23 cellular contexts compared by ENCODE assay signal in the genomic region with DNA sequence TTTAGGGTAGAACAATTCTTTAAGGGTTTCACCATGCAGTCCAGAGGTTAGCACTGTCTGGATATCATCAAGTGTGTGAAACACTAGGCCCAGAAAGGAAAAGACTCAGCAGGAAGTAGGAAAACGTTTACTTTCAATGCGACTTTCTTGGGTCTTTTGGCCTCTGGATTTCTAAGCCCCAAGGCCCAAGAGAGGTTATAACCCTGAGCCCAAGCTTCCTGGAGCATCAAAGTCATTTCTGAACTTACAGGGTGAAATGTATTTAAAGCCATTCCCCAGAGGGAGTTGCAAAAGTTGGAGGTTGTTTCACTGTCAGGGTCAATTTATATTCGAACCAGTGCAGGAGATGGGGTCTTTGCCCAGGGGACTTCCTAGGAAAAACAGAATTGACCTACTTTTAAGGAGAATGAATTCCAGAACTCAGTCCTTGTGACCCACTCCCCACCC.
A peak's percentile ranks its signal among the peaks of the same experiment; 100 is the strongest.
DNase-seq lines count a peak whose midpoint lies in the region; TF ChIP-seq lines count a peak whose summit lies in the region.
"Had no signal": no experiment of that assay in that cellular context is flagged by ENCODE, and none has a peak within 500 bp of the region (broad histone marks: within the 10 kb centered on the region; RNA-seq: fewer than 3 reads in every experiment).

No MANE protein-coding gene starts in this region.

- TF ChIP-seq CTCF in nephron (IDR thresholded peaks at IDR 0.05; ENCODE audit: unreplicated experiment in 3 of 3), result no peak
- no peak for TF ChIP-seq CTCF in smooth muscle cell (IDR thresholded peaks at IDR 0.05; ENCODE audit: borderline replicate concordance, insufficient read depth, poor library complexity, severe bottlenecking)

- in situ Hi-C loops in ACHN (cut with HindIII; ENCODE audit: low pct_ligation_motif_present, low pct_unique_long_range_greater_than_20kb, low sequenced_read_pairs), result no loop called here

- no peak overlapping the region for H3K4me2 ChIP-seq in smooth muscle cell

- H3F3A ChIP-seq in smooth muscle cell (ENCODE audit: low read depth), result no peaks in the 10 kb centered on the region

- H3K4me3 ChIP-seq in ectodermal cell (ENCODE audit: insufficient read depth, low read depth, low read length) (no peak overlapping the region), smooth muscle cell (no peak overlapping the region)
- H3K4me3 ChIP-seq: left lung, thyroid gland had no signal

- H3K79me2 ChIP-seq in smooth muscle cell (ENCODE audit: low read depth), result no peaks in the 10 kb centered on the region

- DNase-seq in ELF-1 (ENCODE audit: low read depth, low spot score), result peak; percentile 8
- DNase-seq in smooth muscle cell (lab: John Stamatoyannopoulos, UW; ENCODE audit: unreplicated experiment), result no peak
- DNase-seq in amniotic stem cell (lab: John Stamatoyannopoulos, UW), result no peak
- no peak for DNase-seq in RKO (ENCODE audit: low spot score)
- no peak for DNase-seq in dermis blood vessel endothelial cell
- no peak for DNase-seq in ACHN
- DNase-seq: activated CD4-positive, alpha-beta T cell treated with anti-CD3 and anti-CD28 coated beads, Interleukin-2, amount 50 U/mL, for 4 hours; activated naive CD4-positive, alpha-beta T cell treated with Interleukin-2 at 50 U/mL for 16 hours; effector memory CD4-positive, alpha-beta T cell; Karpas-422; left lung; MV-4-11; NCI-H146; NCI-H2107; NCI-H446; NCI-H774; RPMI8226; stimulated activated naive CD4-positive, alpha-beta T cell treated with Interleukin-2 at 50 U/mL for 16 hours; thyroid gland had no signal

- no peaks in the 10 kb centered on the region for H3K4me1 Mint-ChIP-seq in nephron

- peak overlapping the region; percentile 26 for H2AFZ ChIP-seq in smooth muscle cell (ENCODE audit: low read depth)

- no peak overlapping the region for H3K4me3 Mint-ChIP-seq in nephron
- H3K4me3 Mint-ChIP-seq: brain; natural killer cell treated with Interleukin-12 subunit alpha and Interleukin-12 subunit beta and Interleukin-15 and Interleukin-18, amount 100 ng/mL, for 72 hours had no signal

- peak overlapping the region; percentile 64 to 76 (median 71) for H3K27ac Mint-ChIP-seq in nephron
- H3K27ac Mint-ChIP-seq: natural killer cell treated with Interleukin-12 subunit alpha and Interleukin-12 subunit beta and Interleukin-15 and Interleukin-18, amount 100 ng/mL, for 72 hours had no signal

- H3K27me3 Mint-ChIP-seq in nephron (ENCODE audit: low read depth), result no peaks in the 10 kb centered on the region

- H3K36me3 ChIP-seq in ectodermal cell (ENCODE audit: control insufficient read depth, insufficient read depth, low read length) (no peaks in the 10 kb centered on the region), smooth muscle cell (ENCODE audit: low read depth) (no peaks in the 10 kb centered on the region)
- H3K36me3 ChIP-seq: left lung, thyroid gland had no signal

- H3K27ac ChIP-seq in ectodermal cell (ENCODE audit: insufficient read depth, low read depth, low read length, poor library complexity, severe bottlenecking) (peak overlapping the region; percentile 39), smooth muscle cell (ENCODE audit: low read depth) (no peak overlapping the region)
- H3K27ac ChIP-seq: left lung, thyroid gland had no signal

- no peaks in the 10 kb centered on the region for H3K27me3 ChIP-seq in ectodermal cell (ENCODE audit: control insufficient read depth, insufficient read depth, low read length, poor library complexity, severe bottlenecking)
- no peaks in the 10 kb centered on the region for H3K27me3 ChIP-seq in smooth muscle cell (ENCODE audit: low read depth)
- H3K27me3 ChIP-seq: left lung, thyroid gland had no signal

- H3K4me1 ChIP-seq in ectodermal cell (ENCODE audit: control insufficient read depth, insufficient read depth, low read length), result peaks cover 15% of the 10 kb centered on the region
- no peaks in the 10 kb centered on the region for H3K4me1 ChIP-seq in smooth muscle cell (ENCODE audit: low read depth)
- H3K4me1 ChIP-seq: left lung, thyroid gland had no signal

- H3K9ac ChIP-seq in smooth muscle cell (ENCODE audit: low read depth), result no peak overlapping the region

- no peaks in the 10 kb centered on the region for H4K20me1 ChIP-seq in smooth muscle cell (ENCODE audit: low read depth)

- H3K9me3 Mint-ChIP-seq in nephron, result peaks cover 12% of the 10 kb centered on the region

- H3K9me3 ChIP-seq in ectodermal cell (ENCODE audit: control insufficient read depth, low read length), result no peaks in the 10 kb centered on the region
- H3K9me3 ChIP-seq in smooth muscle cell (replicated peaks; ENCODE audit: low read depth), result no peaks in the 10 kb centered on the region
- H3K9me3 ChIP-seq: left lung, thyroid gland had no signal

- no peaks in the 10 kb centered on the region for H3K36me3 Mint-ChIP-seq in nephron (ENCODE audit: low read depth)
- H3K36me3 Mint-ChIP-seq: brain; natural killer cell treated with Interleukin-12 subunit alpha and Interleukin-12 subunit beta and Interleukin-15 and Interleukin-18, amount 100 ng/mL, for 72 hours had no signal

- WGBS in ectodermal cell, 2 experiments, result 48 to 61% methylated on average over 3 of the region's 3 CpGs
- WGBS in smooth muscle cell (ENCODE audit: low lambda C conversion rate), result 49% methylated on average over 3 of the region's 3 CpGs
